In the genomic region with DNA sequence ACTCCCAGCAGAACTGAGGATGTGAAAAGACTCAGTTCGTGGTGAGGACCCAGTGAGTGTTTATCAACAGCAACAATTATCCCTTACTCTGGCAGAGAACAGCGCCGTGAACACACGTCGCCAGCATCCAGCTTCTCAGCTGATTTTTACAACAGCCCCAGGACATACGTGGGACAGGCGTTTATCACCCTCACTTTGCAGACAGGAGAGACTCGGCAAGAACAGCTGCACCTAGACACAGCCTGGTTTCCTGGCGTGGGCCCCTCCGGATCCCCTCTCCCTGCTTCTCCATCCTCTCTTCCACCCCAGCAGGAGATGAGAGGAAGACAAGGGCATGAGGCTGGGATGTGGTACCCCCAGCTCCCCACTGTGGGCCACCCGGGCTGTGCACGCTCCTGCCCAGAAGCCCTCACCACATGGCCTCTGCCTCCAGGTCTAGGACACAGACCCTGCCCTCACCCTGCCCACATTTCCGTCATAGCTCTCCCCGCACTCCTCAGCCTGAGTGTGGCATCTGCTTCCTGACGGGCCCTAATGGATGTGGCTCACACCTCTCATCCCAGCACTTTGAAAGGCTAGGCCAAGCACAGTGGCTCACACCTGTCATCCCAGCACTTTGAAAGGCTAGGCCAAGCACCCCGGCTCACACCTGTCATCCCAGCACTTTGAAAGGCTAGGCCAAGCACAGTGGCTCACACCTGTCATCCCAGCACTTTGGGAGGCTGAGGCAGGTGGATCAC, we compare ENCODE assay signal across 30 cellular contexts. TPM values are rescaled to one million over a fixed set of nuclear protein-coding genes. Genes with fewer than 3 reads are reported as not detected.
DNase-seq lines count a peak whose midpoint lies in the region; ATAC-seq and FAIRE-seq lines count a peak whose summit lies in the region.
"Had no signal": no experiment of that assay in that cellular context is flagged by ENCODE, and none has a peak within 500 bp of the region (broad histone marks: within the 10 kb centered on the region; RNA-seq: fewer than 3 reads in every experiment).

No MANE protein-coding gene starts in this region.

- H3K27me3 ChIP-seq in Karpas-422 (ENCODE audit: low read length) (no peaks in the 10 kb centered on the region), small intestine (ENCODE audit: control insufficient read depth in 2 of 2, insufficient read depth in 2 of 2, low read length in 2 of 2) (no peaks in the 10 kb centered on the region)
- H3K27me3 ChIP-seq: heart right ventricle, right atrium auricular region, spleen, tibial nerve had no signal

- no peak overlapping the region for H3K4me3 ChIP-seq in Jurkat, Clone E6-1 (ENCODE audit: low read length)
- H3K4me3 ChIP-seq in Karpas-422 (ENCODE audit: low read length) (no peak overlapping the region), small intestine (ENCODE audit: low read depth in 1 of 2, low read length in 2 of 2) (no peak overlapping the region)
- H3K4me3 ChIP-seq: heart right ventricle, lung, right atrium auricular region, spleen, tibial nerve had no signal

- no peak overlapping the region for H3K9ac ChIP-seq in Karpas-422 (ENCODE audit: low read length)

- FAIRE-seq in small intestine (lab: Jason Lieb, UNC) = no peak
- FAIRE-seq: astrocyte, GM19239, H54 had no signal

- H3K4me1 ChIP-seq in Karpas-422 (ENCODE audit: low read length) (no peaks in the 10 kb centered on the region), small intestine (ENCODE audit: control insufficient read depth in 2 of 2, insufficient read depth in 1 of 2, low read depth in 1 of 2, low read length in 1 of 2) (no peaks in the 10 kb centered on the region)

- no peak overlapping the region for H3K27ac ChIP-seq in Karpas-422 (ENCODE audit: low read length)
- H3K27ac ChIP-seq in small intestine (ENCODE audit: low read depth in 1 of 2, low read length in 1 of 2) = no peak overlapping the region
- H3K27ac ChIP-seq: heart right ventricle, right atrium auricular region, spleen, tibial nerve had no signal

- H3K36me3 ChIP-seq in Karpas-422 (ENCODE audit: insufficient read depth, low read length) (peaks cover 28% of the 10 kb centered on the region), small intestine (ENCODE audit: control insufficient read depth in 2 of 2, insufficient read depth in 2 of 2, low read length in 2 of 2) (peaks cover 0 to 3% of the 10 kb centered on the region in 2 donors)
- H3K36me3 ChIP-seq: tibial nerve had no signal

- DNase-seq in DMS79 treated with DMSO at 0.1 percent for 48 hours (lab: John Stamatoyannopoulos, UW) = peak; percentile 6
- no peak for DNase-seq in DMS79 (lab: John Stamatoyannopoulos, UW)
- peak; percentile 29 for DNase-seq in Jurkat, Clone E6-1 (ENCODE audit: low read depth, low spot score)
- peak; percentile 26 for DNase-seq in NCI-H345 treated with DMSO at 0.1 percent for 48 hours (lab: John Stamatoyannopoulos, UW; ENCODE audit: unreplicated experiment)
- DNase-seq in left colon = no peak
- no peak for DNase-seq in Karpas-422
- DNase-seq in small intestine = no peak
- DNase-seq: activated CD4-positive, alpha-beta memory T cell treated with anti-CD3 and anti-CD28 coated beads, Interleukin-2, amount 10 ng/mL, durations not matched to agents 7 days and 5 days; CD4-positive, alpha-beta memory T cell; central memory CD4-positive, alpha-beta T cell; DMS 273 treated with DMSO at 0.1 percent for 48 hours; foreskin fibroblast; GF-D8; heart right ventricle; KG1; kidney glomerular epithelial cell; NCI-H2029; RPMI8226; spleen; T-helper 17 cell had no signal

- H3K9me3 ChIP-seq in Karpas-422 (ENCODE audit: low read length) (no peaks in the 10 kb centered on the region), small intestine (ENCODE audit: control insufficient read depth, low read depth) (no peaks in the 10 kb centered on the region)
- H3K9me3 ChIP-seq: heart right ventricle, right atrium auricular region, spleen, tibial nerve had no signal

- WGBS in small intestine, 3 donors = 80 to 87% (median 82%) methylated on average over 16 of the region's 16 CpGs

- no peak overlapping the region for H3K4me2 ChIP-seq in Karpas-422 (ENCODE audit: low read depth, low read length, poor library complexity, severe bottlenecking)

- H2AFZ ChIP-seq in Karpas-422 (ENCODE audit: low read length) = no peak overlapping the region

- intact Hi-C loops in left colon (cut with DNase I, micrococcal nuclease) = no loop called here

- H4K20me1 ChIP-seq in Karpas-422 (ENCODE audit: insufficient read depth, low read depth, low read length) = peaks cover 69% of the 10 kb centered on the region

- H3K9me2 ChIP-seq in Karpas-422 (replicated peaks; ENCODE audit: insufficient read depth, low read length) = no peaks in the 10 kb centered on the region

- peak; percentile 13 for ATAC-seq in left colon
- ATAC-seq in HG02763 (IDR thresholded peaks at IDR 0.05; ENCODE audit: unreplicated experiment) = no peak
- ATAC-seq: activated CD4-positive, CD25-positive, alpha-beta regulatory T cell treated with anti-CD3 and anti-CD28 coated beads, Interleukin-2, amount 50 U/mL, for 24 hours; esophagus mucosa; heart right ventricle; SK-N-SH treated with all-trans-retinoic acid at 6 μM for 48 hours; T-helper 17 cell had no signal

- peaks cover 87% of the 10 kb centered on the region for H3K79me2 ChIP-seq in Karpas-422 (ENCODE audit: low read length)

RNA-seq across cellular contexts. Expression of gene ABR, which starts 17.5 kb away (rescaled TPM):
- 32.3 TPM for polyA plus RNA-seq in Jurkat, Clone E6-1 (2012; ENCODE audit: insufficient read depth, insufficient read length)
- total RNA-seq in left colon = 100 to 1,000 TPM; 310 to 373 TPM
- total RNA-seq in Karpas-422 (2014; rRNA removed; shearing (Covaris generic); ENCODE audit: low replicate concordance) = 113 and 165 TPM in 2 replicates
- polyA plus RNA-seq in small intestine = 10 to 100 TPM; 69.8 to 89.2 (median 77.8) TPM

Comparison
In these comparisons a context has a peak if more than half of its experiments do, and no peak if none do; other contexts are left out.
1. DNase-seq: peak in DMS79 treated with DMSO at 0.1 percent for 48 hours (single experiment), Jurkat, Clone E6-1 (single experiment) and NCI-H345 treated with DMSO at 0.1 percent for 48 hours (single experiment); none in DMS79 (single experiment), left colon (0 of 2), Karpas-422 (single experiment) and small intestine (single experiment).